Comparison of ENCODE assay signal across 19 cellular contexts in the genomic region with DNA sequence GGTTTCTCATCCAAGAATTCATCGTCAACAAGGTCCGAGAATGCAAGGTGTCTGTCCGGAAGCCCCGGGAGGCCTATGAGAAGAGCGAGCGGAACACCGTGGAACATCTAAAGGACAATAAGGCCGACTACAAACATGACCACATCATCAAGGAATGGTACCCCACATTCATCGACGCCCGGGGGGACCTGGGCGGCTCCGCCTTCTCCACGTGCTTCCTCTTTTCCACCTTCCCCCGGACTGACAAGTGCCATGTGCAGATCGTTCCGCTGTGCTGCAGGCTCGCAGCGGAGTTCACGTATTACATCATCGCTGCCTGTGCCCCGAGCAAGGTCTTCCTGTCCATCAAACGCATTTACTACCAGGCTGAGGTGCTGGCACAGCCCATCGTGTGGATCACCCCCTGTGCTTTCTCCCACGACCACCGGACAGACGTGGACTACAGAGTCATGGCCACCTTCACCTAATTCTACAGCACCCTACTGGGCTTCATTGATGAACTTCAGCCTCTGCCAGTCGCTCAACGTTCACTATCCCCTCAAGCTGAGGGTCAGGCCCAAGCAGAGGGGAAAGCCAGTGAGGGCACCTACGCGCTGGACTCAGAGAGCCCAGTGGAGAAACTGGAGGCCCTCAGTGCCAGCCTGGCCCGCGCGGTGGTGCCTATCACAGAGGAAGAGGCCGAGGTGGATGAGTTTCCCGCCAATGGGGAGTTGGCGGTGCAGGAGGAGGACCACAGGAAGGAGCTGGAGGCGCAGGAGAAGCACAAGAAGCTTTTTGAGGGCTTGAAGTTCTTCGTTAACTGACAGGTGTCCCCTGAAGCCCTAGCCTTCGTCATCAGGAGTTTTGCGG.
"Had no signal": no experiment of that assay in that cellular context is flagged by ENCODE, and none has a peak within 500 bp of the region (broad histone marks: within the 10 kb centered on the region; RNA-seq: fewer than 3 reads in every experiment).

No MANE protein-coding gene starts in this region.

- ATAC-seq: activated CD8-positive, alpha-beta T cell treated with anti-CD3 and anti-CD28 coated beads, Interleukin-2, amount 10 ng/mL, durations not matched to agents 7 days and 5 days; activated naive CD4-positive, alpha-beta T cell treated with anti-CD3 and anti-CD28 coated beads, Interleukin-2, amount 50 U/mL, for 72 hours; foreskin keratinocyte; left lung; naive thymus-derived CD8-positive, alpha-beta T cell; psoas muscle had no signal

- DNase-seq: activated CD4-positive, alpha-beta T cell treated with anti-CD3 and anti-CD28 coated beads, Interleukin-2, amount 10 ng/mL, durations not matched to agents 7 days and 5 days; activated CD4-positive, CD25-positive, alpha-beta regulatory T cell treated with anti-CD3 and anti-CD28 coated beads, Interleukin-2, amount 50 U/mL, for 72 hours; activated CD8-positive, alpha-beta T cell treated with anti-CD3 and anti-CD28 coated beads, Interleukin-2, amount 10 ng/mL, durations not matched to agents 7 days and 5 days; activated gamma-delta T cell treated with Interleukin-2 at 50 U/mL for 16 hours; activated T-cell treated with anti-CD3 and anti-CD28 coated beads, Interleukin-2, amount 50 U/mL, for 1 hour; aorta; caudate nucleus; effector CD8-positive, alpha-beta T cell; erythroblast; foreskin keratinocyte; kidney glomerular epithelial cell; naive thymus-derived CD8-positive, alpha-beta T cell; psoas muscle; tibial artery; WERI-Rb-1 had no signal

- H3K4me1 ChIP-seq: foreskin keratinocyte, left lung, neural progenitor cell, psoas muscle, right atrium auricular region, tibial artery had no signal

- H3K9me3 ChIP-seq: psoas muscle, right atrium auricular region, tibial artery had no signal

- H3K27ac ChIP-seq: foreskin keratinocyte, left lung, neural progenitor cell, psoas muscle, right atrium auricular region, tibial artery, WERI-Rb-1 had no signal

- H3K4me3 ChIP-seq: left lung, neural progenitor cell, psoas muscle, right atrium auricular region, tibial artery had no signal

- H2AFZ ChIP-seq: neural progenitor cell had no signal

- H3K4me2 ChIP-seq: neural progenitor cell had no signal

- H3K36me3 ChIP-seq: left lung, neural progenitor cell, right atrium auricular region, tibial artery, WERI-Rb-1 had no signal

- H3K27me3 ChIP-seq: foreskin keratinocyte, left lung, neural progenitor cell, right atrium auricular region, tibial artery had no signal

- H3K9ac ChIP-seq: neural progenitor cell had no signal
